17 cellular contexts compared by ENCODE assay signal in genomic region chr4:174437324-174437723, GRCh38.
DNase-seq lines count a peak whose midpoint lies in the region; ATAC-seq and TF ChIP-seq lines count a peak whose summit lies in the region.
"Had no signal": no experiment of that assay in that cellular context is flagged by ENCODE, and none has a peak within 500 bp of the region (broad histone marks: within the 10 kb centered on the region; RNA-seq: fewer than 3 reads in every experiment).

No MANE protein-coding gene starts in this region.

- H3K27me3 ChIP-seq in breast epithelium (no peaks in the 10 kb centered on the region), foreskin keratinocyte (no peaks in the 10 kb centered on the region)

- BruUV-seq in MCF 10A (replicated peaks; lab: Mats Ljungman, UMichigan), result no TSS peak

- no peak overlapping the region for H3K4me3 Mint-ChIP-seq in MCF 10A (ENCODE audit: unreplicated experiment)
- no peak overlapping the region for H3K4me3 Mint-ChIP-seq in activated CD4-positive, alpha-beta T cell treated with anti-CD3 and anti-CD28 coated beads, Interleukin-2, amount 10 ng/mL, durations not matched to agents 24 days and 14 days
- no peak overlapping the region for H3K4me3 Mint-ChIP-seq in HFFc6
- H3K4me3 Mint-ChIP-seq: effector memory CD8-positive, alpha-beta T cell; memory B cell had no signal

- H3K9me3 Mint-ChIP-seq in MCF 10A (ENCODE audit: unreplicated experiment), result no peaks in the 10 kb centered on the region
- no peaks in the 10 kb centered on the region for H3K9me3 Mint-ChIP-seq in activated CD4-positive, alpha-beta T cell treated with anti-CD3 and anti-CD28 coated beads, Interleukin-2, amount 10 ng/mL, durations not matched to agents 24 days and 14 days
- peaks cover 11% of the 10 kb centered on the region for H3K9me3 Mint-ChIP-seq in HFFc6

- H3K4me3 ChIP-seq in breast epithelium, result no peak overlapping the region
- H3K4me3 ChIP-seq: thoracic aorta had no signal

- CTCF ChIA-PET in MCF 10A (lab: Yijun Ruan, JAX), result no interaction called here

- peak overlapping the region; percentile 55 for H3K27ac Mint-ChIP-seq in MCF 10A (ENCODE audit: low read depth, unreplicated experiment)
- no peak overlapping the region for H3K27ac Mint-ChIP-seq in activated CD4-positive, alpha-beta T cell treated with anti-CD3 and anti-CD28 coated beads, Interleukin-2, amount 10 ng/mL, durations not matched to agents 24 days and 14 days
- H3K27ac Mint-ChIP-seq in HFFc6, result no peak overlapping the region
- H3K27ac Mint-ChIP-seq: effector memory CD8-positive, alpha-beta T cell; memory B cell had no signal

- POLR2A ChIA-PET in MCF 10A (lab: Yijun Ruan, JAX), result interaction anchor here (0.7 to 1.8 kb wide), 3 partner anchors 12 to 364 kb away, joined by 3 to 6 read pairs (median 3); no protein-coding TSS in a partner anchor

- no peaks in the 10 kb centered on the region for H3K9me3 ChIP-seq in breast epithelium
- H3K9me3 ChIP-seq: thoracic aorta had no signal

- DNase-seq in MCF 10A (ENCODE audit: unreplicated experiment), result peak; percentile 81
- DNase-seq in breast epithelium (ENCODE audit: low spot score in 2 of 2), result no peak
- peak; percentile 52 for DNase-seq in astrocyte of the hippocampus (ENCODE audit: low read depth, low spot score)
- DNase-seq in foreskin keratinocyte, result peak; percentile 75 to 81
- peak; percentile 21 for DNase-seq in stromal cell of bone marrow (ENCODE audit: low read depth)
- no peak for DNase-seq in activated CD4-positive, alpha-beta T cell treated with anti-CD3 and anti-CD28 coated beads, Interleukin-2, amount 10 ng/mL, durations not matched to agents 24 days and 14 days
- DNase-seq in HFFc6, result no peak
- no peak for DNase-seq in AG08396 (ENCODE audit: low spot score)
- DNase-seq: ACHN; DMS153; effector memory CD8-positive, alpha-beta T cell; NCI-H1930; NCI-H774; nucleus accumbens had no signal

- H3K4me1 Mint-ChIP-seq in MCF 10A (ENCODE audit: insufficient read depth, unreplicated experiment), result peaks cover 15% of the 10 kb centered on the region
- no peaks in the 10 kb centered on the region for H3K4me1 Mint-ChIP-seq in activated CD4-positive, alpha-beta T cell treated with anti-CD3 and anti-CD28 coated beads, Interleukin-2, amount 10 ng/mL, durations not matched to agents 24 days and 14 days
- no peaks in the 10 kb centered on the region for H3K4me1 Mint-ChIP-seq in HFFc6 (ENCODE audit: low read depth)
- H3K4me1 Mint-ChIP-seq: memory B cell had no signal

- no peak for TF ChIP-seq POLR2A in breast epithelium (IDR thresholded peaks at IDR 0.05)

- no peaks in the 10 kb centered on the region for H3K4me1 ChIP-seq in breast epithelium
- no peaks in the 10 kb centered on the region for H3K4me1 ChIP-seq in foreskin keratinocyte

- intact Hi-C loops in MCF 10A (cut with micrococcal nuclease) (no loop called here), breast epithelium (cut with DNase I; ENCODE audit: low total_unique reads) (no loop called here)
- intact Hi-C loops in activated CD4-positive, alpha-beta T cell treated with anti-CD3 and anti-CD28 coated beads, Interleukin-2, amount 10 ng/mL, durations not matched to agents 24 days and 14 days (cut with micrococcal nuclease), result no loop called here

- H3K36me3 Mint-ChIP-seq in MCF 10A (ENCODE audit: insufficient read depth, unreplicated experiment) (no peaks in the 10 kb centered on the region), HFFc6 (ENCODE audit: low read depth) (no peaks in the 10 kb centered on the region)
- H3K36me3 Mint-ChIP-seq in activated CD4-positive, alpha-beta T cell treated with anti-CD3 and anti-CD28 coated beads, Interleukin-2, amount 10 ng/mL, durations not matched to agents 24 days and 14 days (ENCODE audit: low read depth), result no peaks in the 10 kb centered on the region
- H3K36me3 Mint-ChIP-seq: memory B cell had no signal

- TF ChIP-seq CTCF in MCF 10A (IDR thresholded peaks at IDR 0.05; ENCODE audit: unreplicated experiment) (no peak), breast epithelium (IDR thresholded peaks at IDR 0.05) (no peak), foreskin keratinocyte (conservative IDR thresholded peaks at IDR 0.05) (no peak), HFFc6 (IDR thresholded peaks at IDR 0.05) (no peak)

- H3K27ac ChIP-seq in breast epithelium (no peak overlapping the region), foreskin keratinocyte (peak overlapping the region; percentile 71)
- H3K27ac ChIP-seq: thoracic aorta had no signal

- ATAC-seq in foreskin keratinocyte, result peak; percentile 73
- ATAC-seq: effector memory CD8-positive, alpha-beta T cell; Right ventricle myocardium inferior had no signal

- H3K27me3 Mint-ChIP-seq in MCF 10A (ENCODE audit: insufficient read depth, unreplicated experiment), result no peaks in the 10 kb centered on the region
- H3K27me3 Mint-ChIP-seq in activated CD4-positive, alpha-beta T cell treated with anti-CD3 and anti-CD28 coated beads, Interleukin-2, amount 10 ng/mL, durations not matched to agents 24 days and 14 days, result no peaks in the 10 kb centered on the region
- no peaks in the 10 kb centered on the region for H3K27me3 Mint-ChIP-seq in HFFc6 (ENCODE audit: insufficient read depth)

- no peaks in the 10 kb centered on the region for H3K36me3 ChIP-seq in breast epithelium
- H3K36me3 ChIP-seq: thoracic aorta had no signal

Comparison
In these comparisons a context has a peak if more than half of its experiments do, and no peak if none do; other contexts are left out.
1. DNase-seq: peak in MCF 10A (single experiment), astrocyte of the hippocampus (single experiment), foreskin keratinocyte (2 of 2) and stromal cell of bone marrow (single experiment); none in breast epithelium (0 of 2), activated CD4-positive, alpha-beta T cell treated with anti-CD3 and anti-CD28 coated beads, Interleukin-2, amount 10 ng/mL, durations not matched to agents 24 days and 14 days (single experiment), HFFc6 (single experiment) and AG08396 (single experiment).